Comparison of ENCODE assay signal across 9 cellular contexts in the genomic region with DNA sequence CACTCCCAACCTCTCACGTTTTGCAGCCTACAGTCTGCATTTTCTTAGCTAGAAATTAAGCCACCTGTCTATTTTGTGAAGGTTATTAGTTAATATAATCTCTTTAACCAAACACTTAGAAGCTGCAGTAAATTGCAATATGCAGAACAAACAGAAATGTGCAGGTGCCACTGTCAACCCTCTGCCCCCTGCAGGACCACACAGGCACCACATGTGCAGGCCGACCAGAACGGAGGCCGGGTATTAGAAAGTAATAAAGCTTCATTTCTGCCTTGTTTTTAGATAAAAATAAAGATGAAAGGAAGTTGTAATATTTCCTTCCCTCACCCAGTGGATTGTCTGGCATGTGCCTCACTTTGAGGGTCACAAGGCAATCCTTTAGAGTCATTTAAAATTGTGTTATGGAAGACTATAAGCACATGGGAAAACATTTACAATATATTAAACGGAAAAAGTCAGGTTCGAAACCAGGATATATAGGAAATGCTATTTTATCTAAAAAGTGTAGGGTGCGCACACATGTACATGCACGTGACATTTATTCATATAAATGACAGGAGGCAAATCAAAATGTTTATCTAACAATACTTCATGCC.
DNase-seq lines count a peak whose midpoint lies in the region; ATAC-seq and TF ChIP-seq lines count a peak whose summit lies in the region.
"Had no signal": no experiment of that assay in that cellular context is flagged by ENCODE, and none has a peak within 500 bp of the region (broad histone marks: within the 10 kb centered on the region; RNA-seq: fewer than 3 reads in every experiment).

No MANE protein-coding gene starts in this region.

- H3K36me3 ChIP-seq in liver (ENCODE audit: control insufficient read depth in 4 of 4, insufficient read depth in 3 of 4, low read depth in 1 of 4, low read length in 3 of 4) = no peaks in the 10 kb centered on the region
- H3K36me3 ChIP-seq: BLaER1 treated with 17β-estradiol and CSF1 and Interleukin-3, amounts not matched to agents 10 nM and 100 nM had no signal

- H3K27me3 Mint-ChIP-seq in brain = no peaks in the 10 kb centered on the region
- no peaks in the 10 kb centered on the region for H3K27me3 Mint-ChIP-seq in stimulated activated memory B cell treated with anti-CD40 and anti-IgM and Interleukin-4, amounts not matched to agents 10 μg/mL and 1 μg/mL and 100 μg/mL, for 72 hours

- TF ChIP-seq RAD21 in liver (IDR thresholded peaks at IDR 0.05) = peak; percentile 94 to 95

- no peaks in the 10 kb centered on the region for H3K9me3 ChIP-seq in liver (ENCODE audit: control insufficient read depth in 4 of 4, low read length in 3 of 4)

- H3K36me3 Mint-ChIP-seq in brain = no peaks in the 10 kb centered on the region
- H3K36me3 Mint-ChIP-seq in stimulated activated memory B cell treated with anti-CD40 and anti-IgM and Interleukin-4, amounts not matched to agents 10 μg/mL and 1 μg/mL and 100 μg/mL, for 72 hours = no peaks in the 10 kb centered on the region

- DNase-seq in NCI-H1092 treated with DMSO at 0.1 percent for 48 hours (lab: John Stamatoyannopoulos, UW) (peak; percentile 31), NCI-H1092 (lab: John Stamatoyannopoulos, UW) (no peak), T-helper 22 cell (ENCODE audit: low read depth) (peak; percentile 9), hepatic stellate cell (ENCODE audit: low spot score) (no peak)

- WGBS in liver = 56% methylated on average over 8 of the region's 8 CpGs

- H3K4me1 ChIP-seq in liver (ENCODE audit: control insufficient read depth in 4 of 4, insufficient read depth in 4 of 4, low read length in 3 of 4) = no peaks in the 10 kb centered on the region

- no peaks in the 10 kb centered on the region for H3K27me3 ChIP-seq in liver (ENCODE audit: control insufficient read depth in 4 of 4, insufficient read depth in 4 of 4, low read length in 3 of 4)
- H3K27me3 ChIP-seq: BLaER1 treated with 17β-estradiol and CSF1 and Interleukin-3, amounts not matched to agents 10 nM and 100 nM had no signal

- H3K27ac Mint-ChIP-seq in brain = peak overlapping the region in 1 of 5 experiments; percentile 63
- no peak overlapping the region for H3K27ac Mint-ChIP-seq in stimulated activated memory B cell treated with anti-CD40 and anti-IgM and Interleukin-4, amounts not matched to agents 10 μg/mL and 1 μg/mL and 100 μg/mL, for 72 hours

- no peak overlapping the region for H3K4me3 Mint-ChIP-seq in brain
- no peak overlapping the region for H3K4me3 Mint-ChIP-seq in stimulated activated memory B cell treated with anti-CD40 and anti-IgM and Interleukin-4, amounts not matched to agents 10 μg/mL and 1 μg/mL and 100 μg/mL, for 72 hours

- H3K4me3 ChIP-seq in liver (ENCODE audit: low read depth in 1 of 3, low read length in 3 of 3) = no peak overlapping the region
- H3K4me3 ChIP-seq: BLaER1 treated with 17β-estradiol and CSF1 and Interleukin-3, amounts not matched to agents 10 nM and 100 nM had no signal

- H3K9me3 Mint-ChIP-seq in brain = peaks cover 0 to 8% (median 3%) of the 10 kb centered on the region in 5 experiments
- no peaks in the 10 kb centered on the region for H3K9me3 Mint-ChIP-seq in stimulated activated memory B cell treated with anti-CD40 and anti-IgM and Interleukin-4, amounts not matched to agents 10 μg/mL and 1 μg/mL and 100 μg/mL, for 72 hours

- ATAC-seq in HG02885 (IDR thresholded peaks at IDR 0.05; ENCODE audit: poor library complexity, unreplicated experiment) = peak; percentile 74
- ATAC-seq in stimulated activated memory B cell treated with anti-CD40 and anti-IgM and Interleukin-4, amounts not matched to agents 10 μg/mL and 1 μg/mL and 100 μg/mL, for 72 hours = peak; percentile 67

- TF ChIP-seq CTCF in brain (conservative IDR thresholded peaks at IDR 0.05) = peak; percentile 24 to 77
- TF ChIP-seq CTCF in liver (IDR thresholded peaks at IDR 0.05; ENCODE audit: low read depth, low read length, missing input control) = peak; percentile 90

- H3K9ac ChIP-seq in liver (ENCODE audit: low read depth in 1 of 2, low read length in 2 of 2) = no peak overlapping the region
- H3K9ac ChIP-seq: BLaER1 treated with 17β-estradiol and CSF1 and Interleukin-3, amounts not matched to agents 10 nM and 100 nM had no signal

- H3K4me1 Mint-ChIP-seq in brain = peaks cover 36% of the 10 kb centered on the region
- no peaks in the 10 kb centered on the region for H3K4me1 Mint-ChIP-seq in stimulated activated memory B cell treated with anti-CD40 and anti-IgM and Interleukin-4, amounts not matched to agents 10 μg/mL and 1 μg/mL and 100 μg/mL, for 72 hours

- no peak overlapping the region for H3K27ac ChIP-seq in liver (ENCODE audit: low read depth in 1 of 2, low read length in 2 of 2)
- H3K27ac ChIP-seq: BLaER1 treated with 17β-estradiol and CSF1 and Interleukin-3, amounts not matched to agents 10 nM and 100 nM had no signal

TF ChIP-seq in liver, 16 proteins besides CTCF, POLR2A, EP300 and RAD21:
- TF ChIP-seq FOXA1 (IDR thresholded peaks at IDR 0.05) (no peak), HNF4A (conservative IDR thresholded peaks at IDR 0.05) (no peak), NR2F2 (IDR thresholded peaks at IDR 0.05) (no peak), EGR1 (IDR thresholded peaks at IDR 0.05; ENCODE audit: low read depth in 2 of 2) (no peak), ZBTB33 (IDR thresholded peaks at IDR 0.05) (no peak), HNF4G (IDR thresholded peaks at IDR 0.05) (no peak), JUND (IDR thresholded peaks at IDR 0.05) (no peak), SP1 (IDR thresholded peaks at IDR 0.05) (no peak), GABPA (IDR thresholded peaks at IDR 0.05 in 1 of 2, conservative IDR thresholded peaks at IDR 0.05 in 1 of 2) (no peak), TAF1 (conservative IDR thresholded peaks at IDR 0.05) (no peak), REST (IDR thresholded peaks at IDR 0.05) (no peak), FOXA2 (IDR thresholded peaks at IDR 0.05) (no peak), YY1 (IDR thresholded peaks at IDR 0.05) (no peak), RXRA (IDR thresholded peaks at IDR 0.05) (no peak)
- TF ChIP-seq, protein P1, sequence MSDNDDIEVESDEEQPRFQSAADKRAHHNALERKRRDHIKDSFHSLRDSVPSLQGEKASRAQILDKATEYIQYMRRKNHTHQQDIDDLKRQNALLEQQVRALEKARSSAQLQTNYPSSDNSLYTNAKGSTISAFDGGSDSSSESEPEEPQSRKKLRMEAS (IDR thresholded peaks at IDR 0.05) = no peak
- TF ChIP-seq, protein P2, sequence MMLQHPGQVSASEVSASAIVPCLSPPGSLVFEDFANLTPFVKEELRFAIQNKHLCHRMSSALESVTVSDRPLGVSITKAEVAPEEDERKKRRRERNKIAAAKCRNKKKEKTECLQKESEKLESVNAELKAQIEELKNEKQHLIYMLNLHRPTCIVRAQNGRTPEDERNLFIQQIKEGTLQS (IDR thresholded peaks at IDR 0.05) = no peak

Comparison
In these comparisons a context has a peak if more than half of its experiments do, and no peak if none do; other contexts are left out.
1. DNase-seq: peak in NCI-H1092 treated with DMSO at 0.1 percent for 48 hours (single experiment) and T-helper 22 cell (single experiment); none in NCI-H1092 (single experiment) and hepatic stellate cell (single experiment).